ENCODE assay signal across 1 cellular context in genomic region chr4:73431813-73432168, GRCh38.
A peak's percentile ranks its signal among the peaks of the same experiment; 100 is the strongest.
TF ChIP-seq lines count a peak whose summit lies in the region.

No MANE protein-coding gene starts in this region.

TF ChIP-seq in HepG2, 621 proteins besides CTCF, POLR2A, EP300 and RAD21:
- peak; percentile 33 for TF ChIP-seq AGO2 (optimal IDR thresholded peaks at IDR 0.05; ENCODE audit: low read depth, low read length)
- TF ChIP-seq SOX6 (IDR thresholded peaks at IDR 0.05): no peak
- no peak for TF ChIP-seq SOX6 (CRISPR knock-in tag; IDR thresholded peaks at IDR 0.05)
- TF ChIP-seq GATAD2A (CRISPR knock-in tag; IDR thresholded peaks at IDR 0.05): no peak
- no peak for TF ChIP-seq KMT2B (CRISPR knock-in tag; IDR thresholded peaks at IDR 0.05)
- TF ChIP-seq RBFOX2 (IDR thresholded peaks at IDR 0.05; ENCODE audit: low read depth, low read length): peak; percentile 79
- no peak for TF ChIP-seq NONO (IDR thresholded peaks at IDR 0.05)
- no peak for TF ChIP-seq NONO (CRISPR knock-in tag; conservative IDR thresholded peaks at IDR 0.05)
- TF ChIP-seq CHD4 (IDR thresholded peaks at IDR 0.05; ENCODE audit: borderline replicate concordance, low read length): peak; percentile 60; the same call in 1 of the 2 replicates
- TF ChIP-seq ZNF292 (CRISPR knock-in tag; IDR thresholded peaks at IDR 0.05; ENCODE audit: borderline replicate concordance, low read depth): no peak
- TF ChIP-seq, protein P1, sequence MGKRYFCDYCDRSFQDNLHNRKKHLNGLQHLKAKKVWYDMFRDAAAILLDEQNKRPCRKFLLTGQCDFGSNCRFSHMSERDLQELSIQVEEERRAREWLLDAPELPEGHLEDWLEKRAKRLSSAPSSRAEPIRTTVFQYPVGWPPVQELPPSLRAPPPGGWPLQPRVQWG (CRISPR knock-in tag; IDR thresholded peaks at IDR 0.05; ENCODE audit: borderline replicate concordance, low read depth): no peak
- TF ChIP-seq GPN1 (CRISPR knock-in tag; IDR thresholded peaks at IDR 0.05; ENCODE audit: borderline replicate concordance): no peak
- no peak for TF ChIP-seq ZNF17 (CRISPR knock-in tag; IDR thresholded peaks at IDR 0.05)
- no peak for TF ChIP-seq ZNF597 (CRISPR knock-in tag; IDR thresholded peaks at IDR 0.05)
- TF ChIP-seq, protein P2, sequence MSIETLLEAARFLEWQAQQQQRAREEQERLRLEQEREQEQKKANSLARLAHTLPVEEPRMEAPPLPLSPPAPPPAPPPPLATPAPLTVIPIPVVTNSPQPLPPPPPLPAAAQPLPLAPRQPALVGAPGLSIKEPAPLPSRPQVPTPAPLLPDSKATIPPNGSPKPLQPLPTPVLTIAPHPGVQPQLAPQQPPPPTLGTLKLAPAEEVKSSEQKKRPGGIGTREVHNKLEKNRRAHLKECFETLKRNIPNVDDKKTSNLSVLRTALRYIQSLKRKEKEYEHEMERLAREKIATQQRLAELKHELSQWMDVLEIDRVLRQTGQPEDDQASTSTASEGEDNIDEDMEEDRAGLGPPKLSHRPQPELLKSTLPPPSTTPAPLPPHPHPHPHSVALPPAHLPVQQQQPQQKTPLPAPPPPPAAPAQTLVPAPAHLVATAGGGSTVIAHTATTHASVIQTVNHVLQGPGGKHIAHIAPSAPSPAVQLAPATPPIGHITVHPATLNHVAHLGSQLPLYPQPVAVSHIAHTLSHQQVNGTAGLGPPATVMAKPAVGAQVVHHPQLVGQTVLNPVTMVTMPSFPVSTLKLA (IDR thresholded peaks at IDR 0.05): no peak
- 0 out of 2 replicates have a peak, but pooled peaks have one; percentile 53 for TF ChIP-seq RNF219 (CRISPR knock-in tag; IDR thresholded peaks at IDR 0.05)
- no peak for TF ChIP-seq GABPA (IDR thresholded peaks at IDR 0.05; ENCODE audit: low read depth, low read length)
- no peak for TF ChIP-seq GABPA (CRISPR knock-in tag; IDR thresholded peaks at IDR 0.05; ENCODE audit: low read depth)
